In the genomic region with DNA sequence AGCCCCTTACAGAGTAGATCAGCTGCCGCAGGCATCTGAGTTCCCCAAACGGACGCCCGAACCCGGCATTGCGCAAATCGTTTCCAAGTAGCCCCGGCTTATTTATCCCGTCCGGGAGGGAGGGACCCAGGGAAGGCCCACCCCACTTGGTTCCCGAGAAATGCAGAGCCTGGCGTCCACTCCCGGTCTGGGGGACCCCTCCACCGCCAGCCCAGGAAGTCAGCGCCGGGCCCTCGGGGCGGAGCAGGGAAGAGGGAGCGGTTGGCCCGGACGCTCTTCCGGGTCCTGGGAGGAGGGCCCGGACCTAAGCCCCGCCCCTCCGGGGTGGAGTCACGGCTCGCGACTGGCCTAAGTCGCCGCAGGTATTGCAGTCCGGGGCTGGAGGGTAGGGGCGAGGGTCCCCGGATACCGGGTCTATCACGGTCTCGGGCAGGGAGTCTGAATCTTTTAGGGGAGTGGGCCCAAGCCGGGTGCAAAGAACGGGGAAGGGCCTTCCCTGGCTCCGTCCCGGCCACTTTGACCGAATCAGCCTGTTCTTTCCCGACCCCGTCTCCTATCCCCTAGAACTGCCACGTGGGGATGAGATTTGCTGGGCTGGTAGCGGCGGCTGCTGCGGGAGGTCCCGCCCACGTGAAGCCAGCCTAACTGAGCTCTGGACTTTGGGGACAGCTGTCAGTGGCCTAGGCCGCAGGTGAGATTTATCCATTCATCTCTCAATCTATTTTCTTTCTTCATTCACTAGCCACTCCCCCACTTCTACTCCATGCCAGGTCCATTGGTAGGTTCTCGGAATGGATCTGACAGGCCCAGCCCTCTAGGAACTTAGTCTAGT, we compare ENCODE assay signal across 1 cellular context.
TF ChIP-seq lines count a peak whose summit lies in the region.

A gene with protein sequence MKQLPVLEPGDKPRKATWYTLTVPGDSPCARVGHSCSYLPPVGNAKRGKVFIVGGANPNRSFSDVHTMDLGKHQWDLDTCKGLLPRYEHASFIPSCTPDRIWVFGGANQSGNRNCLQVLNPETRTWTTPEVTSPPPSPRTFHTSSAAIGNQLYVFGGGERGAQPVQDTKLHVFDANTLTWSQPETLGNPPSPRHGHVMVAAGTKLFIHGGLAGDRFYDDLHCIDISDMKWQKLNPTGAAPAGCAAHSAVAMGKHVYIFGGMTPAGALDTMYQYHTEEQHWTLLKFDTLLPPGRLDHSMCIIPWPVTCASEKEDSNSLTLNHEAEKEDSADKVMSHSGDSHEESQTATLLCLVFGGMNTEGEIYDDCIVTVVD (plus strand): TSS at position 327 of the 832 bp plus-strand sequence. CDS start 2,472 bp downstream, outside the sequence.

TF ChIP-seq in K562, 482 proteins besides CTCF, POLR2A, EP300 and RAD21 (continued from another document):
- TF ChIP-seq, protein P1, sequence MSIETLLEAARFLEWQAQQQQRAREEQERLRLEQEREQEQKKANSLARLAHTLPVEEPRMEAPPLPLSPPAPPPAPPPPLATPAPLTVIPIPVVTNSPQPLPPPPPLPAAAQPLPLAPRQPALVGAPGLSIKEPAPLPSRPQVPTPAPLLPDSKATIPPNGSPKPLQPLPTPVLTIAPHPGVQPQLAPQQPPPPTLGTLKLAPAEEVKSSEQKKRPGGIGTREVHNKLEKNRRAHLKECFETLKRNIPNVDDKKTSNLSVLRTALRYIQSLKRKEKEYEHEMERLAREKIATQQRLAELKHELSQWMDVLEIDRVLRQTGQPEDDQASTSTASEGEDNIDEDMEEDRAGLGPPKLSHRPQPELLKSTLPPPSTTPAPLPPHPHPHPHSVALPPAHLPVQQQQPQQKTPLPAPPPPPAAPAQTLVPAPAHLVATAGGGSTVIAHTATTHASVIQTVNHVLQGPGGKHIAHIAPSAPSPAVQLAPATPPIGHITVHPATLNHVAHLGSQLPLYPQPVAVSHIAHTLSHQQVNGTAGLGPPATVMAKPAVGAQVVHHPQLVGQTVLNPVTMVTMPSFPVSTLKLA (conservative IDR thresholded peaks at IDR 0.05): peak; percentile 98 to 99
- TF ChIP-seq, protein P2, sequence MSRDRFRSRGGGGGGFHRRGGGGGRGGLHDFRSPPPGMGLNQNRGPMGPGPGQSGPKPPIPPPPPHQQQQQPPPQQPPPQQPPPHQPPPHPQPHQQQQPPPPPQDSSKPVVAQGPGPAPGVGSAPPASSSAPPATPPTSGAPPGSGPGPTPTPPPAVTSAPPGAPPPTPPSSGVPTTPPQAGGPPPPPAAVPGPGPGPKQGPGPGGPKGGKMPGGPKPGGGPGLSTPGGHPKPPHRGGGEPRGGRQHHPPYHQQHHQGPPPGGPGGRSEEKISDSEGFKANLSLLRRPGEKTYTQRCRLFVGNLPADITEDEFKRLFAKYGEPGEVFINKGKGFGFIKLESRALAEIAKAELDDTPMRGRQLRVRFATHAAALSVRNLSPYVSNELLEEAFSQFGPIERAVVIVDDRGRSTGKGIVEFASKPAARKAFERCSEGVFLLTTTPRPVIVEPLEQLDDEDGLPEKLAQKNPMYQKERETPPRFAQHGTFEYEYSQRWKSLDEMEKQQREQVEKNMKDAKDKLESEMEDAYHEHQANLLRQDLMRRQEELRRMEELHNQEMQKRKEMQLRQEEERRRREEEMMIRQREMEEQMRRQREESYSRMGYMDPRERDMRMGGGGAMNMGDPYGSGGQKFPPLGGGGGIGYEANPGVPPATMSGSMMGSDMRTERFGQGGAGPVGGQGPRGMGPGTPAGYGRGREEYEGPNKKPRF (IDR thresholded peaks at IDR 0.05; ENCODE audit: low read depth, low read length): no peak
- TF ChIP-seq EGR1 (conservative IDR thresholded peaks at IDR 0.05): peak; percentile 84
- TF ChIP-seq, protein P3, sequence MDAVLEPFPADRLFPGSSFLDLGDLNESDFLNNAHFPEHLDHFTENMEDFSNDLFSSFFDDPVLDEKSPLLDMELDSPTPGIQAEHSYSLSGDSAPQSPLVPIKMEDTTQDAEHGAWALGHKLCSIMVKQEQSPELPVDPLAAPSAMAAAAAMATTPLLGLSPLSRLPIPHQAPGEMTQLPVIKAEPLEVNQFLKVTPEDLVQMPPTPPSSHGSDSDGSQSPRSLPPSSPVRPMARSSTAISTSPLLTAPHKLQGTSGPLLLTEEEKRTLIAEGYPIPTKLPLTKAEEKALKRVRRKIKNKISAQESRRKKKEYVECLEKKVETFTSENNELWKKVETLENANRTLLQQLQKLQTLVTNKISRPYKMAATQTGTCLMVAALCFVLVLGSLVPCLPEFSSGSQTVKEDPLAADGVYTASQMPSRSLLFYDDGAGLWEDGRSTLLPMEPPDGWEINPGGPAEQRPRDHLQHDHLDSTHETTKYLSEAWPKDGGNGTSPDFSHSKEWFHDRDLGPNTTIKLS (IDR thresholded peaks at IDR 0.05; ENCODE audit: borderline replicate concordance, low read depth): peak; percentile 90
- peak; percentile 87 for TF ChIP-seq HDAC2 (IDR thresholded peaks at IDR 0.05)
- TF ChIP-seq, protein P4, sequence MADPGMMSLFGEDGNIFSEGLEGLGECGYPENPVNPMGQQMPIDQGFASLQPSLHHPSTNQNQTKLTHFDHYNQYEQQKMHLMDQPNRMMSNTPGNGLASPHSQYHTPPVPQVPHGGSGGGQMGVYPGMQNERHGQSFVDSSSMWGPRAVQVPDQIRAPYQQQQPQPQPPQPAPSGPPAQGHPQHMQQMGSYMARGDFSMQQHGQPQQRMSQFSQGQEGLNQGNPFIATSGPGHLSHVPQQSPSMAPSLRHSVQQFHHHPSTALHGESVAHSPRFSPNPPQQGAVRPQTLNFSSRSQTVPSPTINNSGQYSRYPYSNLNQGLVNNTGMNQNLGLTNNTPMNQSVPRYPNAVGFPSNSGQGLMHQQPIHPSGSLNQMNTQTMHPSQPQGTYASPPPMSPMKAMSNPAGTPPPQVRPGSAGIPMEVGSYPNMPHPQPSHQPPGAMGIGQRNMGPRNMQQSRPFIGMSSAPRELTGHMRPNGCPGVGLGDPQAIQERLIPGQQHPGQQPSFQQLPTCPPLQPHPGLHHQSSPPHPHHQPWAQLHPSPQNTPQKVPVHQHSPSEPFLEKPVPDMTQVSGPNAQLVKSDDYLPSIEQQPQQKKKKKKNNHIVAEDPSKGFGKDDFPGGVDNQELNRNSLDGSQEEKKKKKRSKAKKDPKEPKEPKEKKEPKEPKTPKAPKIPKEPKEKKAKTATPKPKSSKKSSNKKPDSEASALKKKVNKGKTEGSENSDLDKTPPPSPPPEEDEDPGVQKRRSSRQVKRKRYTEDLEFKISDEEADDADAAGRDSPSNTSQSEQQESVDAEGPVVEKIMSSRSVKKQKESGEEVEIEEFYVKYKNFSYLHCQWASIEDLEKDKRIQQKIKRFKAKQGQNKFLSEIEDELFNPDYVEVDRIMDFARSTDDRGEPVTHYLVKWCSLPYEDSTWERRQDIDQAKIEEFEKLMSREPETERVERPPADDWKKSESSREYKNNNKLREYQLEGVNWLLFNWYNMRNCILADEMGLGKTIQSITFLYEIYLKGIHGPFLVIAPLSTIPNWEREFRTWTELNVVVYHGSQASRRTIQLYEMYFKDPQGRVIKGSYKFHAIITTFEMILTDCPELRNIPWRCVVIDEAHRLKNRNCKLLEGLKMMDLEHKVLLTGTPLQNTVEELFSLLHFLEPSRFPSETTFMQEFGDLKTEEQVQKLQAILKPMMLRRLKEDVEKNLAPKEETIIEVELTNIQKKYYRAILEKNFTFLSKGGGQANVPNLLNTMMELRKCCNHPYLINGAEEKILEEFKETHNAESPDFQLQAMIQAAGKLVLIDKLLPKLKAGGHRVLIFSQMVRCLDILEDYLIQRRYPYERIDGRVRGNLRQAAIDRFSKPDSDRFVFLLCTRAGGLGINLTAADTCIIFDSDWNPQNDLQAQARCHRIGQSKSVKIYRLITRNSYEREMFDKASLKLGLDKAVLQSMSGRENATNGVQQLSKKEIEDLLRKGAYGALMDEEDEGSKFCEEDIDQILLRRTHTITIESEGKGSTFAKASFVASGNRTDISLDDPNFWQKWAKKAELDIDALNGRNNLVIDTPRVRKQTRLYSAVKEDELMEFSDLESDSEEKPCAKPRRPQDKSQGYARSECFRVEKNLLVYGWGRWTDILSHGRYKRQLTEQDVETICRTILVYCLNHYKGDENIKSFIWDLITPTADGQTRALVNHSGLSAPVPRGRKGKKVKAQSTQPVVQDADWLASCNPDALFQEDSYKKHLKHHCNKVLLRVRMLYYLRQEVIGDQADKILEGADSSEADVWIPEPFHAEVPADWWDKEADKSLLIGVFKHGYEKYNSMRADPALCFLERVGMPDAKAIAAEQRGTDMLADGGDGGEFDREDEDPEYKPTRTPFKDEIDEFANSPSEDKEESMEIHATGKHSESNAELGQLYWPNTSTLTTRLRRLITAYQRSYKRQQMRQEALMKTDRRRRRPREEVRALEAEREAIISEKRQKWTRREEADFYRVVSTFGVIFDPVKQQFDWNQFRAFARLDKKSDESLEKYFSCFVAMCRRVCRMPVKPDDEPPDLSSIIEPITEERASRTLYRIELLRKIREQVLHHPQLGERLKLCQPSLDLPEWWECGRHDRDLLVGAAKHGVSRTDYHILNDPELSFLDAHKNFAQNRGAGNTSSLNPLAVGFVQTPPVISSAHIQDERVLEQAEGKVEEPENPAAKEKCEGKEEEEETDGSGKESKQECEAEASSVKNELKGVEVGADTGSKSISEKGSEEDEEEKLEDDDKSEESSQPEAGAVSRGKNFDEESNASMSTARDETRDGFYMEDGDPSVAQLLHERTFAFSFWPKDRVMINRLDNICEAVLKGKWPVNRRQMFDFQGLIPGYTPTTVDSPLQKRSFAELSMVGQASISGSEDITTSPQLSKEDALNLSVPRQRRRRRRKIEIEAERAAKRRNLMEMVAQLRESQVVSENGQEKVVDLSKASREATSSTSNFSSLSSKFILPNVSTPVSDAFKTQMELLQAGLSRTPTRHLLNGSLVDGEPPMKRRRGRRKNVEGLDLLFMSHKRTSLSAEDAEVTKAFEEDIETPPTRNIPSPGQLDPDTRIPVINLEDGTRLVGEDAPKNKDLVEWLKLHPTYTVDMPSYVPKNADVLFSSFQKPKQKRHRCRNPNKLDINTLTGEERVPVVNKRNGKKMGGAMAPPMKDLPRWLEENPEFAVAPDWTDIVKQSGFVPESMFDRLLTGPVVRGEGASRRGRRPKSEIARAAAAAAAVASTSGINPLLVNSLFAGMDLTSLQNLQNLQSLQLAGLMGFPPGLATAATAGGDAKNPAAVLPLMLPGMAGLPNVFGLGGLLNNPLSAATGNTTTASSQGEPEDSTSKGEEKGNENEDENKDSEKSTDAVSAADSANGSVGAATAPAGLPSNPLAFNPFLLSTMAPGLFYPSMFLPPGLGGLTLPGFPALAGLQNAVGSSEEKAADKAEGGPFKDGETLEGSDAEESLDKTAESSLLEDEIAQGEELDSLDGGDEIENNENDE (IDR thresholded peaks at IDR 0.05; ENCODE audit: low read depth, low read length): no peak
- no peak for TF ChIP-seq NCOR1 (IDR thresholded peaks at IDR 0.05)
- TF ChIP-seq HIVEP1 (CRISPR knock-in tag; IDR thresholded peaks at IDR 0.05): no peak
- TF ChIP-seq PCBP1 (IDR thresholded peaks at IDR 0.05; ENCODE audit: low read depth, low read length, poor library complexity, severe bottlenecking): peak; percentile 75
- TF ChIP-seq ZNF165 (CRISPR knock-in tag; IDR thresholded peaks at IDR 0.05; ENCODE audit: borderline replicate concordance): no peak
- TF ChIP-seq CXXC5 (CRISPR knock-in tag; IDR thresholded peaks at IDR 0.05): peak; percentile 67
- no peak for TF ChIP-seq TAF7 (tag; IDR thresholded peaks at IDR 0.05)
- no peak for TF ChIP-seq MTA2 (IDR thresholded peaks at IDR 0.05; ENCODE audit: low read depth)
- TF ChIP-seq MYC (IDR thresholded peaks at IDR 0.05; ENCODE audit: low read depth, low read length): peak; percentile 94
- peak; percentile 67; the same call in 1 of the 2 replicates for TF ChIP-seq MYC (CRISPR knock-in tag; IDR thresholded peaks at IDR 0.05; ENCODE audit: borderline replicate concordance, low read depth)
